ENCODE assay signal across 12 cellular contexts in genomic region chr1:114122891-114123621, GRCh38. TPM values are rescaled to one million over a fixed set of nuclear protein-coding genes. Genes with fewer than 3 reads are reported as not detected.
DNase-seq lines count a peak whose midpoint lies in the region; ATAC-seq, FAIRE-seq and TF ChIP-seq lines count a peak whose summit lies in the region.
"Had no signal": no experiment of that assay in that cellular context is flagged by ENCODE, and none has a peak within 500 bp of the region (broad histone marks: within the 10 kb centered on the region; RNA-seq: fewer than 3 reads in every experiment).

No MANE protein-coding gene starts in this region.

- peak; percentile 47 for DNase-seq in natural killer cell treated with Interleukin-12 subunit alpha and Interleukin-12 subunit beta and Interleukin-15 and Interleukin-18, amount 100 ng/mL, for 72 hours (ENCODE audit: low spot score)
- DNase-seq in natural killer cell (no peak), T1000 (lab: John Stamatoyannopoulos, UW) (peak; percentile 71), foreskin melanocyte (peak; percentile 80), urothelium cell line (ENCODE audit: low spot score) (no peak), endothelial cell (ENCODE audit: low spot score) (no peak), KBM-7 (no peak)
- DNase-seq: activated gamma-delta T cell, NCI-H1694 had no signal

- in situ Hi-C loops in KBM-7 (cut with MboI; ENCODE audit: low pct_unique_long_range_greater_than_20kb, low sequenced_read_pairs): no loop called here

- intact Hi-C loops in natural killer cell (cut with micrococcal nuclease): no loop called here

- H3K27ac Mint-ChIP-seq in natural killer cell treated with Interleukin-12 subunit alpha and Interleukin-12 subunit beta and Interleukin-15 and Interleukin-18, amount 100 ng/mL, for 72 hours: no peak overlapping the region
- no peak overlapping the region for H3K27ac Mint-ChIP-seq in natural killer cell
- no peak overlapping the region for H3K27ac Mint-ChIP-seq in endothelial cell (ENCODE audit: unreplicated experiment)
- H3K27ac Mint-ChIP-seq: B cell had no signal

- FAIRE-seq in urothelium cell line (lab: Jason Lieb, UNC): peak; percentile 5
- FAIRE-seq: RCC 7860 had no signal

- no peaks in the 10 kb centered on the region for H3K9me3 Mint-ChIP-seq in natural killer cell treated with Interleukin-12 subunit alpha and Interleukin-12 subunit beta and Interleukin-15 and Interleukin-18, amount 100 ng/mL, for 72 hours
- H3K9me3 Mint-ChIP-seq in natural killer cell: no peaks in the 10 kb centered on the region
- no peaks in the 10 kb centered on the region for H3K9me3 Mint-ChIP-seq in endothelial cell (ENCODE audit: unreplicated experiment)

- ATAC-seq in natural killer cell treated with Interleukin-12 subunit alpha and Interleukin-12 subunit beta and Interleukin-15 and Interleukin-18, amount 100 ng/mL, for 72 hours: no peak
- ATAC-seq in natural killer cell: no peak
- ATAC-seq in HG02981 (IDR thresholded peaks at IDR 0.05; ENCODE audit: unreplicated experiment): no peak

- H3K4me3 Mint-ChIP-seq in natural killer cell treated with Interleukin-12 subunit alpha and Interleukin-12 subunit beta and Interleukin-15 and Interleukin-18, amount 100 ng/mL, for 72 hours: no peak overlapping the region
- no peak overlapping the region for H3K4me3 Mint-ChIP-seq in natural killer cell
- H3K4me3 Mint-ChIP-seq in endothelial cell (ENCODE audit: unreplicated experiment): no peak overlapping the region
- H3K4me3 Mint-ChIP-seq: B cell had no signal

- H3K36me3 Mint-ChIP-seq in natural killer cell treated with Interleukin-12 subunit alpha and Interleukin-12 subunit beta and Interleukin-15 and Interleukin-18, amount 100 ng/mL, for 72 hours: no peaks in the 10 kb centered on the region
- H3K36me3 Mint-ChIP-seq in natural killer cell: no peaks in the 10 kb centered on the region
- no peaks in the 10 kb centered on the region for H3K36me3 Mint-ChIP-seq in endothelial cell (ENCODE audit: low read depth, unreplicated experiment)

- TF ChIP-seq CTCF in natural killer cell (IDR thresholded peaks at IDR 0.05) (no peak), endothelial cell (IDR thresholded peaks at IDR 0.05; ENCODE audit: unreplicated experiment) (no peak)

- peaks cover 0 to 14% of the 10 kb centered on the region in 2 donors for H3K4me1 Mint-ChIP-seq in natural killer cell treated with Interleukin-12 subunit alpha and Interleukin-12 subunit beta and Interleukin-15 and Interleukin-18, amount 100 ng/mL, for 72 hours (ENCODE audit: low read depth in 2 of 2)
- H3K4me1 Mint-ChIP-seq in natural killer cell: peaks cover 14 to 22% of the 10 kb centered on the region in 2 donors
- peaks cover 17% of the 10 kb centered on the region for H3K4me1 Mint-ChIP-seq in endothelial cell (ENCODE audit: unreplicated experiment)
- H3K4me1 Mint-ChIP-seq: B cell had no signal

- no peaks in the 10 kb centered on the region for H3K27me3 Mint-ChIP-seq in natural killer cell treated with Interleukin-12 subunit alpha and Interleukin-12 subunit beta and Interleukin-15 and Interleukin-18, amount 100 ng/mL, for 72 hours
- H3K27me3 Mint-ChIP-seq in natural killer cell (ENCODE audit: low read depth in 2 of 2): no peaks in the 10 kb centered on the region
- H3K27me3 Mint-ChIP-seq in endothelial cell (ENCODE audit: unreplicated experiment): peaks cover 1% of the 10 kb centered on the region

RNA-seq across cellular contexts. Expression of gene SYT6, which starts 30.6 kb away (rescaled TPM):
- not detected for total RNA-seq in natural killer cell treated with Interleukin-12 subunit alpha and Interleukin-12 subunit beta and Interleukin-15 and Interleukin-18, amount 100 ng/mL, for 72 hours
- total RNA-seq in natural killer cell (under 1 TPM in 1 of 3 donors, not detected in 2; 0.13 TPM), endothelial cell (ENCODE audit: unreplicated experiment) (2.1 TPM)
- total RNA-seq: B cell had no signal

Comparison
In these comparisons a context has a peak if more than half of its experiments do, and no peak if none do; other contexts are left out.
1. DNase-seq: peak in natural killer cell treated with Interleukin-12 subunit alpha and Interleukin-12 subunit beta and Interleukin-15 and Interleukin-18, amount 100 ng/mL, for 72 hours (single experiment), T1000 (single experiment) and foreskin melanocyte (single experiment); none in natural killer cell (single experiment), urothelium cell line (single experiment), endothelial cell (single experiment) and KBM-7 (single experiment).